ENCODE assay signal across 6 cellular contexts in the genomic region with DNA sequence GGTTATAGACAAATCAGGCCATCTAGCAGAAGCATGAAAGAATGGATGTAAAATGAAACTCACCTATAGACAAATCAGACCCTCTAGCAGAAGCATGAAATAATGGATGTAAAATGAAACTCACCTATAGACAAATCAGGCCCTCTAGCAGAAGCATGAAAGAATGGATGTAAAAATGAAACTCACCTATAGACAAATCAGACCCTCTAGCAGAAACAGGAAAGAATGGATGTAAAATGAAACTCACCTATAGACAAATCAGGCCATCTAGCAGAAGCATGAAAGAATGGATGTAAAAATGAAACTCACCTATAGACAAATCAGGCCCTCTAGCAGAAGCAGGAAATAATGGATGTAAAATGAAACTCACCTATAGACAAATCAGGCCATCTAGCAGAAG.
DNase-seq lines count a peak whose midpoint lies in the region; ATAC-seq, FAIRE-seq and TF ChIP-seq lines count a peak whose summit lies in the region.
"Not testable (repeated sequence)": the region's sequence is repeated elsewhere in the genome, so short reads cannot be mapped to it uniquely, and the experiment has no call there.

No MANE protein-coding gene starts in this region.

- TF ChIP-seq CTCF in A549 (IDR thresholded peaks at IDR 0.05); HFFc6 (IDR thresholded peaks at IDR 0.05); SK-N-SH (IDR thresholded peaks at IDR 0.05); glutamatergic neuron (IDR thresholded peaks at IDR 0.05; ENCODE audit: partially characterized antibody, unreplicated experiment): not testable (repeated sequence)

- peak; percentile 32 for FAIRE-seq in A549 (lab: Jason Lieb, UNC)
- FAIRE-seq in GM18507 (lab: Jason Lieb, UNC), result peak; percentile 12

- not testable (repeated sequence) for H3K27ac Mint-ChIP-seq in HFFc6; glutamatergic neuron (ENCODE audit: unreplicated experiment)

- not testable (repeated sequence) for DNase-seq in A549 (ENCODE audit: low read depth in 1 of 2, low spot score in 1 of 2); GM18507 (ENCODE audit: extremely low spot score, insufficient read length, low read depth); HFFc6; SK-N-SH; glutamatergic neuron

- H3K36me3 ChIP-seq in BLaER1 treated with 17β-estradiol and CSF1 and Interleukin-3, amounts not matched to agents 10 nM and 100 nM; SK-N-SH (replicated peaks in 1 of 2; ENCODE audit: control insufficient read depth in 1 of 2, insufficient read depth in 2 of 2, low read length in 1 of 2): not testable (repeated sequence)

- peaks cover 11% of the 10 kb centered on the region for H3F3A ChIP-seq in SK-N-SH (replicated peaks; ENCODE audit: insufficient read depth)

- not testable (repeated sequence) for TF ChIP-seq RAD21 in A549 (conservative IDR thresholded peaks at IDR 0.05 in 1 of 2, IDR thresholded peaks at IDR 0.05 in 1 of 2); SK-N-SH (IDR thresholded peaks at IDR 0.05; ENCODE audit: low read length)

- H3K4me3 Mint-ChIP-seq in HFFc6, result peak overlapping the region; percentile 18; the same call in 1 of the 2 replicates
- peak overlapping the region; percentile 6 for H3K4me3 Mint-ChIP-seq in glutamatergic neuron (ENCODE audit: unreplicated experiment)

- not testable (repeated sequence) for H3K27ac ChIP-seq in A549; BLaER1 treated with 17β-estradiol and CSF1 and Interleukin-3, amounts not matched to agents 10 nM and 100 nM
- H3K27ac ChIP-seq in SK-N-SH (ENCODE audit: low read depth in 2 of 2, low read length in 1 of 2), result peak overlapping the region in 1 of 2 experiments; percentile 59; a peak in 2 of 4 replicates

- H4K20me1 ChIP-seq in BLaER1 treated with 17β-estradiol and CSF1 and Interleukin-3, amounts not matched to agents 10 nM and 100 nM; SK-N-SH (ENCODE audit: insufficient read depth): not testable (repeated sequence)

- not testable (repeated sequence) for H3K79me2 ChIP-seq in SK-N-SH (ENCODE audit: insufficient read depth)

- not testable (repeated sequence) for H2AFZ ChIP-seq in SK-N-SH (ENCODE audit: low read depth)

- not testable (repeated sequence) for H3K36me3 Mint-ChIP-seq in HFFc6 (ENCODE audit: low read depth); glutamatergic neuron (ENCODE audit: unreplicated experiment)

- not testable (repeated sequence) for H3K27me3 Mint-ChIP-seq in HFFc6 (ENCODE audit: insufficient read depth); glutamatergic neuron (ENCODE audit: unreplicated experiment)

- not testable (repeated sequence) for H3K9ac ChIP-seq in BLaER1 treated with 17β-estradiol and CSF1 and Interleukin-3, amounts not matched to agents 10 nM and 100 nM; SK-N-SH

- ATAC-seq in A549, result not testable (repeated sequence)

- peaks cover 30% of the 10 kb centered on the region for H3K9me3 ChIP-seq in A549
- peaks cover 34 to 46% (median 43%) of the 10 kb centered on the region in 11 experiments for H3K9me3 ChIP-seq in BLaER1 treated with 17β-estradiol and CSF1 and Interleukin-3, amounts not matched to agents 10 nM and 100 nM (replicated peaks in 1 of 11)
- H3K9me3 ChIP-seq in SK-N-SH, result not testable (repeated sequence)

- H3K4me1 ChIP-seq in A549; SK-N-SH (ENCODE audit: control insufficient read depth in 1 of 2, insufficient read depth in 2 of 2, low read depth in 1 of 2, low read length in 1 of 2): not testable (repeated sequence)
- H3K4me1 ChIP-seq in BLaER1 treated with 17β-estradiol and CSF1 and Interleukin-3, amounts not matched to agents 10 nM and 100 nM, result peaks cover 7 to 39% (median 33%) of the 10 kb centered on the region in 10 experiments; a peak in 18 of 20 replicates

- H3K4me1 Mint-ChIP-seq in HFFc6 (ENCODE audit: low read depth) (peaks cover 16% of the 10 kb centered on the region; the same call in 1 of the 2 replicates), glutamatergic neuron (ENCODE audit: low read depth, unreplicated experiment) (peaks cover 16% of the 10 kb centered on the region)

- peaks cover 29% of the 10 kb centered on the region for H3K9me3 Mint-ChIP-seq in HFFc6
- H3K9me3 Mint-ChIP-seq in glutamatergic neuron (ENCODE audit: unreplicated experiment), result not testable (repeated sequence)

- TF ChIP-seq POLR2A in A549 (IDR thresholded peaks at IDR 0.05; ENCODE audit: low read length), result not testable (repeated sequence)

- H3K27me3 ChIP-seq in BLaER1 treated with 17β-estradiol and CSF1 and Interleukin-3, amounts not matched to agents 10 nM and 100 nM; SK-N-SH (ENCODE audit: insufficient read depth): not testable (repeated sequence)

- H3K4me2 ChIP-seq in A549, result not testable (repeated sequence)
- peak overlapping the region in 6 of 11 experiments; percentile 4 to 68 (median 60); a peak in 4 of 22 replicates for H3K4me2 ChIP-seq in BLaER1 treated with 17β-estradiol and CSF1 and Interleukin-3, amounts not matched to agents 10 nM and 100 nM
- peak overlapping the region; percentile 51 for H3K4me2 ChIP-seq in SK-N-SH

- not testable (repeated sequence) for H3K4me3 ChIP-seq in A549; BLaER1 treated with 17β-estradiol and CSF1 and Interleukin-3, amounts not matched to agents 10 nM and 100 nM; SK-N-SH (ENCODE audit: low read depth in 2 of 2, low read length in 1 of 2)

- H3K9me2 ChIP-seq in SK-N-SH, result not testable (repeated sequence)

- not testable (repeated sequence) for TF ChIP-seq EP300 in A549 (IDR thresholded peaks at IDR 0.05); SK-N-SH (IDR thresholded peaks at IDR 0.05; ENCODE audit: borderline replicate concordance in 1 of 2, low read depth in 1 of 2, low read length in 1 of 2)

- POLR2A ChIA-PET in A549 (lab: Yijun Ruan, JAX); SK-N-SH (lab: Yijun Ruan, JAX): not testable (repeated sequence)

- CTCF ChIA-PET in A549 (lab: Yijun Ruan, JAX); SK-N-SH (lab: Yijun Ruan, JAX): not testable (repeated sequence)
